Comparison of ENCODE assay signal across 8 cellular contexts in genomic region chr12:49763006-49763591, GRCh38.
A peak's percentile ranks its signal among the peaks of the same experiment; 100 is the strongest.
DNase-seq lines count a peak whose midpoint lies in the region; ATAC-seq, FAIRE-seq and TF ChIP-seq lines count a peak whose summit lies in the region.

No MANE protein-coding gene starts in this region.

- H3K36me3 ChIP-seq in brain microvascular endothelial cell (replicated peaks), result peaks cover 63% of the 10 kb centered on the region

- FAIRE-seq in D721Med (lab: Jason Lieb, UNC) (no peak), H54 (lab: Jason Lieb, UNC) (no peak)

- no peaks in the 10 kb centered on the region for H3K27me3 ChIP-seq in brain microvascular endothelial cell (replicated peaks)

- no peak overlapping the region for H3K4me3 ChIP-seq in WI38 (ENCODE audit: low read depth, low read length)
- no peak overlapping the region for H3K4me3 ChIP-seq in brain microvascular endothelial cell (ENCODE audit: low read depth, low read length)

- no peak for ATAC-seq in GM18873 (IDR thresholded peaks at IDR 0.05; ENCODE audit: low FRiP score, unreplicated experiment)

- DNase-seq in D721Med (ENCODE audit: insufficient read length, low spot score) (peak; percentile 51), KBM-7 (peak; percentile 85), brain microvascular endothelial cell (peak; percentile 63), kidney tubule cell (ENCODE audit: low spot score) (peak; percentile 45), H54 (ENCODE audit: insufficient read length, low spot score) (no peak)
- DNase-seq in stimulated activated CD4-positive, alpha-beta T cell treated with anti-CD3 and anti-CD28 coated beads, Interleukin-2, amount 100 ng/mL, for 48 hours, result peak; percentile 79 to 84

- no peak for TF ChIP-seq POLR2A in H54 (IDR thresholded peaks at IDR 0.05; ENCODE audit: low read depth, low read length)

- H3K27ac ChIP-seq in brain microvascular endothelial cell, result no peak overlapping the region

- TF ChIP-seq CTCF in D721Med (IDR thresholded peaks at IDR 0.05; ENCODE audit: insufficient read depth, missing control alignments), result peak; percentile 62
- TF ChIP-seq CTCF in WI38 (IDR thresholded peaks at IDR 0.05; ENCODE audit: low read depth, low read length), result peak; percentile 80
- peak; percentile 87 for TF ChIP-seq CTCF in brain microvascular endothelial cell (IDR thresholded peaks at IDR 0.05; ENCODE audit: low read depth, low read length, missing control alignments)

- in situ Hi-C loops in KBM-7 (cut with MboI; ENCODE audit: low pct_unique_long_range_greater_than_20kb, low sequenced_read_pairs), result no loop called here
- in situ Hi-C loops in brain microvascular endothelial cell (cut with HindIII; ENCODE audit: low pct_ligation_motif_present, low sequenced_read_pairs), result no loop called here
